ENCODE assay signal across 12 cellular contexts in the genomic region with DNA sequence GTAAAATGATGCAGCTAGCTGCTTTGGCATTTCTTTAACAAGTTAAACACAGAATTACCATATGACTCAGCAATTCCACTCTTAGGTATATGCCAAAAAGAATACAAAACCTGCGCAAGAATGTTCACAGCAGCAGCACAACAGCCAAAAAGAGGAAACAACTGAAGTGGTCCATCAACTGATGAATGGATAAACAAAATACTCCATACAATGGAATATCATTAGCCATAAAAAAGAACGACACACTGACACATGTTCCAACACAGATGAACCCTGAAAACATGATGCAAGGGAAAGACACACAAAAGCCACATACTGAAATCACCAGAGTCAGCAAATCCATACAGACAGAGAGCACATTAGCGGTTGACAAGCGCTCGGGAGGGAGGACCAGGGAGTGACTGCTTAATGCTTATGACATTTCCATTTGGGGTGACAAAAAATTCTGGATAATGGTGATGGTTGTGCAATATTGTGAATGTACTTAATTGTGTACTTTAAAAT. TPM values are rescaled to one million over a fixed set of nuclear protein-coding genes. Genes with fewer than 3 reads are reported as not detected.
A peak's percentile ranks its signal among the peaks of the same experiment; 100 is the strongest.
DNase-seq lines count a peak whose midpoint lies in the region; ATAC-seq and TF ChIP-seq lines count a peak whose summit lies in the region.
"Had no signal": no experiment of that assay in that cellular context is flagged by ENCODE, and none has a peak within 500 bp of the region (broad histone marks: within the 10 kb centered on the region; RNA-seq: fewer than 3 reads in every experiment).

No MANE protein-coding gene starts in this region.

- DNase-seq in GM23338 (ENCODE audit: low spot score) = no peak
- DNase-seq in glutamatergic neuron = no peak
- DNase-seq in AG08396 (ENCODE audit: low spot score) = no peak
- no peak for DNase-seq in caudate nucleus (lab: John Stamatoyannopoulos, UW)
- DNase-seq in NCI-H446 treated with DMSO at 0.1 percent for 48 hours (lab: John Stamatoyannopoulos, UW) = no peak
- DNase-seq: Calu3, dorsolateral prefrontal cortex, NCI-H2029 treated with DMSO at 0.1 percent for 48 hours had no signal

- H3K36me3 ChIP-seq in ACC112 (ENCODE audit: insufficient read depth, low read length) = 0 out of 2 replicates have a peak, but pooled peaks cover 3% of the 10 kb centered on the region
- no peaks in the 10 kb centered on the region for H3K36me3 ChIP-seq in GM23338 (ENCODE audit: insufficient read depth)
- H3K36me3 ChIP-seq: neural progenitor cell had no signal

- peaks cover 41% of the 10 kb centered on the region for H4K20me1 ChIP-seq in GM23338 (replicated peaks; ENCODE audit: insufficient read depth)

- H3K4me1 Mint-ChIP-seq in GM23338 (peaks cover 25% of the 10 kb centered on the region), glutamatergic neuron (ENCODE audit: low read depth, unreplicated experiment) (peaks cover 19% of the 10 kb centered on the region)
- peaks cover 57% of the 10 kb centered on the region for H3K4me1 Mint-ChIP-seq in activated naive CD8-positive, alpha-beta T cell (ENCODE audit: low read depth)

- H3K4me3 Mint-ChIP-seq in GM23338 (peak overlapping the region; percentile 10; the same call in 2 of the 3 replicates), glutamatergic neuron (ENCODE audit: unreplicated experiment) (peak overlapping the region; percentile 65)
- H3K4me3 Mint-ChIP-seq in activated naive CD8-positive, alpha-beta T cell = peak overlapping the region; percentile 96
- H3K4me3 Mint-ChIP-seq: neural progenitor cell had no signal

- H3K27ac ChIP-seq in ACC112 (ENCODE audit: low read depth, low read length) = peak overlapping the region; percentile 42
- H3K27ac ChIP-seq in GM23338 (ENCODE audit: low read depth) = peak overlapping the region; percentile 20; the same call in 1 of the 2 replicates
- H3K27ac ChIP-seq in caudate nucleus (ENCODE audit: low read depth, low read length) = no peak overlapping the region
- H3K27ac ChIP-seq: neural progenitor cell had no signal

- H3K4me3 ChIP-seq in ACC112 (ENCODE audit: low read depth, low read length) (0 out of 2 replicates have a peak overlapping the region, but pooled peaks have one; percentile 15), GM23338 (no peak overlapping the region)
- H3K4me3 ChIP-seq: neural progenitor cell had no signal

- no peaks in the 10 kb centered on the region for H3K27me3 ChIP-seq in ACC112 (ENCODE audit: insufficient read depth, low read length)
- H3K27me3 ChIP-seq in GM23338 (ENCODE audit: insufficient read depth) = no peaks in the 10 kb centered on the region
- H3K27me3 ChIP-seq: dorsolateral prefrontal cortex, neural progenitor cell had no signal

- peaks cover 54% of the 10 kb centered on the region for H3K4me1 ChIP-seq in ACC112 (ENCODE audit: control insufficient read depth, insufficient read depth, low read length, unreplicated experiment)
- H3K4me1 ChIP-seq in GM23338 (ENCODE audit: insufficient read depth) = peaks cover 21% of the 10 kb centered on the region

- H3K27ac Mint-ChIP-seq in GM23338 (peak overlapping the region; percentile 80; the same call in 1 of the 2 replicates), glutamatergic neuron (ENCODE audit: unreplicated experiment) (peak overlapping the region; percentile 57)
- H3K27ac Mint-ChIP-seq in activated naive CD8-positive, alpha-beta T cell = peak overlapping the region; percentile 69
- H3K27ac Mint-ChIP-seq: neural progenitor cell had no signal

- H3K79me2 ChIP-seq in ACC112 (ENCODE audit: control insufficient read depth, insufficient read depth, low read length, unreplicated experiment) = peaks cover 85% of the 10 kb centered on the region
- H3K79me2 ChIP-seq in GM23338 (replicated peaks; ENCODE audit: insufficient read depth) = peaks cover 85% of the 10 kb centered on the region

- no peaks in the 10 kb centered on the region for H3K9me2 ChIP-seq in GM23338 (ENCODE audit: insufficient read depth)

- H3F3A ChIP-seq in GM23338 (replicated peaks; ENCODE audit: low read depth) = no peaks in the 10 kb centered on the region

- 0 out of 2 replicates have a peak overlapping the region, but pooled peaks have one; percentile 16 for H3K4me2 ChIP-seq in GM23338
- H3K4me2 ChIP-seq: neural progenitor cell had no signal

- no peaks in the 10 kb centered on the region for H3K9me3 Mint-ChIP-seq in GM23338
- no peaks in the 10 kb centered on the region for H3K9me3 Mint-ChIP-seq in activated naive CD8-positive, alpha-beta T cell (ENCODE audit: low read depth)
- peaks cover 10% of the 10 kb centered on the region for H3K9me3 Mint-ChIP-seq in glutamatergic neuron (ENCODE audit: unreplicated experiment)
- H3K9me3 Mint-ChIP-seq: neural progenitor cell had no signal

- ATAC-seq in GM23338 = no peak
- ATAC-seq in HG02763 (IDR thresholded peaks at IDR 0.05; ENCODE audit: unreplicated experiment) = no peak

- H2AFZ ChIP-seq in ACC112 (ENCODE audit: low read length, unreplicated experiment) (no peak overlapping the region), GM23338 (no peak overlapping the region)
- H2AFZ ChIP-seq: neural progenitor cell had no signal

- H3K36me3 Mint-ChIP-seq in GM23338 (ENCODE audit: low read depth) (peaks cover 27% of the 10 kb centered on the region), glutamatergic neuron (ENCODE audit: unreplicated experiment) (no peaks in the 10 kb centered on the region)
- peaks cover 9% of the 10 kb centered on the region for H3K36me3 Mint-ChIP-seq in activated naive CD8-positive, alpha-beta T cell

- TF ChIP-seq CTCF in GM23338 (conservative IDR thresholded peaks at IDR 0.05; ENCODE audit: low read depth in 2 of 2) = no peak
- no peak for TF ChIP-seq CTCF in glutamatergic neuron (IDR thresholded peaks at IDR 0.05; ENCODE audit: partially characterized antibody, unreplicated experiment)

- peaks cover 2% of the 10 kb centered on the region for H3K27me3 Mint-ChIP-seq in GM23338 (ENCODE audit: insufficient read depth, low read depth, poor library complexity)
- H3K27me3 Mint-ChIP-seq in activated naive CD8-positive, alpha-beta T cell = no peaks in the 10 kb centered on the region
- H3K27me3 Mint-ChIP-seq in glutamatergic neuron (ENCODE audit: unreplicated experiment) = peaks cover 13% of the 10 kb centered on the region

TF ChIP-seq in GM23338, 12 proteins besides CTCF, POLR2A, EP300 and RAD21 (continues in another document):
- TF ChIP-seq ETS1 (IDR thresholded peaks at IDR 0.05) = no peak
- no peak for TF ChIP-seq NANOG (IDR thresholded peaks at IDR 0.05; ENCODE audit: borderline replicate concordance)
- no peak for TF ChIP-seq POLR2AphosphoS5 (IDR thresholded peaks at IDR 0.05; ENCODE audit: low read depth)
- TF ChIP-seq EZH2 (IDR thresholded peaks at IDR 0.05; ENCODE audit: low read depth, unreplicated experiment) = no peak
- TF ChIP-seq CREB1 (CRISPR knock-in tag; IDR thresholded peaks at IDR 0.05; ENCODE audit: low read depth) = no peak
- TF ChIP-seq REST (IDR thresholded peaks at IDR 0.05; ENCODE audit: unreplicated experiment) = no peak
- TF ChIP-seq STAT1 (IDR thresholded peaks at IDR 0.05; ENCODE audit: unreplicated experiment) = no peak
- TF ChIP-seq JUNB (IDR thresholded peaks at IDR 0.05; ENCODE audit: unreplicated experiment) = no peak
- no peak for TF ChIP-seq EZH2phosphoT487 (IDR thresholded peaks at IDR 0.05; ENCODE audit: unreplicated experiment)
- no peak for TF ChIP-seq ZNF114 (CRISPR knock-in tag; IDR thresholded peaks at IDR 0.05)
- TF ChIP-seq ZNF331 (CRISPR knock-in tag; IDR thresholded peaks at IDR 0.05; ENCODE audit: low read depth) = no peak

RNA-seq across cellular contexts. Expression of gene PCID2, which starts 3.0 kb away (rescaled TPM):
- 107 and 110 TPM in 2 replicates for total RNA-seq in GM23338 (2014; rRNA removed; shearing (Covaris generic))
- polyA plus RNA-seq in GM23338 (2016; fragmentation: Nextera tagmentation; extraction: Ambion mirVana) = 77.2 and 79.6 TPM in 2 replicates
- 48.4 TPM for total RNA-seq in glutamatergic neuron (ENCODE audit: unreplicated experiment)

RNA-seq across cellular contexts. Expression of gene CUL4A, which starts 3.9 kb away (rescaled TPM):
- 121 and 195 TPM in 2 replicates for total RNA-seq in GM23338 (2014; rRNA removed; shearing (Covaris generic))
- 64.2 and 67.5 TPM in 2 replicates for polyA plus RNA-seq in GM23338 (2016; fragmentation: Nextera tagmentation; extraction: Ambion mirVana)
- 43.2 TPM for total RNA-seq in glutamatergic neuron (ENCODE audit: unreplicated experiment)

RNA-seq across cellular contexts. Expression of gene PROZ, which starts 47.0 kb away (rescaled TPM):
- total RNA-seq in GM23338 (2014; rRNA removed; shearing (Covaris generic)) = not detected in 2 replicates
- polyA plus RNA-seq in GM23338 (2016; fragmentation: Nextera tagmentation; extraction: Ambion mirVana) = 0.21 and 0.53 TPM in 2 replicates
- not detected for total RNA-seq in glutamatergic neuron (ENCODE audit: unreplicated experiment)
- total RNA-seq: Calu3 had no signal

Comparison
In these comparisons a context has a peak if more than half of its experiments do, and no peak if none do; other contexts are left out.
1. H3K4me3 Mint-ChIP-seq: peak in every context shown above with its lines; median percentile 96 in activated naive CD8-positive, alpha-beta T cell; 65 in glutamatergic neuron; 10 in GM23338.